Comparison of ENCODE assay signal across 32 cellular contexts in genomic region chr5:11607944-11608343, GRCh38.
"Had no signal": no experiment of that assay in that cellular context is flagged by ENCODE, and none has a peak within 500 bp of the region (broad histone marks: within the 10 kb centered on the region; RNA-seq: fewer than 3 reads in every experiment).

No MANE protein-coding gene starts in this region.

- H3K4me1 ChIP-seq: SJCRH30 had no signal

- H3K4me2 ChIP-seq: KMS-11, PC-9 had no signal

- H3K9ac ChIP-seq: KMS-11 had no signal

- FAIRE-seq: RCC 7860 had no signal

- DNase-seq: Karpas-422, KBM-7, MM.1S, MV-4-11, NCI-H1092, NCI-H1105, NCI-H1436, NCI-H146, NCI-H1694, NCI-H187, NCI-H1930, NCI-H2029 treated with DMSO at 0.1 percent for 48 hours, NCI-H2081 treated with DMSO at 0.1 percent for 48 hours, NCI-H2107, NCI-H2171, NCI-H226, NCI-H446 treated with DMSO at 0.1 percent for 48 hours, NCI-H510A, NCI-H526, NCI-H748 treated with DMSO at 0.1 percent for 48 hours, NCI-H82, PC-9, SHP77, SIG-M5, SJCRH30 had no signal

- ATAC-seq: Panc1, Right ventricle myocardium inferior, SK-N-SH treated with all-trans-retinoic acid at 6 μM for 48 hours had no signal

- H3K9me3 ChIP-seq: SJCRH30 had no signal

- H3K27me3 ChIP-seq: SJCRH30 had no signal

- H3K36me3 ChIP-seq: SJCRH30 had no signal

- H3K4me3 ChIP-seq: PC-9, SJCRH30, SK-N-MC had no signal

- H3K27ac ChIP-seq: KMS-11, PC-9, RWPE1, SJCRH30, SK-N-MC had no signal

- H2AFZ ChIP-seq: PC-9 had no signal
